ENCODE assay signal across 7 cellular contexts in the genomic region with DNA sequence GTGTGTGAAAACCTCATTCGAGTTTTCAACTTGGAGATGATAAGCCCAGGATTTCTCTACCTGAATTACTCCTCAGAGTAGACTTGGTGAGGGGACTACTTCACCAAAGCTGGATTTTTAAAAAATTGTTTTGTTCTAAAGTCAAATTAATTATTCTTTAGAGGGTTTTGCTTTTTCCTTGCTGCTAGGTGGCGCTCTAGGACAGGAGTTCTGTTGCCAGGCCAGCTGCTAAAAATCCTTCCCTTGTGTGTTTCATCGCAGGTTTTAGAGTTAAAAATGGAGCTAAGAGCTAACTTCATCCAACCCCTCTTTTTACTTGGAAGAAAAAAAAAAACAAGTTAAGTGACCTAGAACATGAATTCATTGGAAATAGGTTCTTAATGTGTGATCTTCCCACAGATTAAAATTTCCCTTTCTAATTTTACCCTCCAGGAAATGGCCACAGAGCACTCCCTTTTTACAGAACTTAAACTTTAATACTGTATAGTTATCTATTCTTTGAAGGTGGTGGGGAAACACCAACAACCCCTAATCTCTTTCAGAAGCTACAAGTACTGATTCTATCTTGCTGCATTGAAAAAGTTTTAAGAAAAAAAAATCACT.
DNase-seq lines count a peak whose midpoint lies in the region; ATAC-seq and TF ChIP-seq lines count a peak whose summit lies in the region.

No MANE protein-coding gene starts in this region.

- H3K9me3 ChIP-seq in iPS DF 6.9 (ENCODE audit: control insufficient read depth, insufficient read depth, low read length), result no peaks in the 10 kb centered on the region

- no peak for ATAC-seq in GM19324 (IDR thresholded peaks at IDR 0.05; ENCODE audit: low FRiP score, unreplicated experiment)

- TF ChIP-seq CTCF in GM12872 (IDR thresholded peaks at IDR 0.05; ENCODE audit: insufficient read depth, low read depth, low read length), result peak; percentile 71

- H3K27me3 ChIP-seq in iPS DF 6.9 (ENCODE audit: control insufficient read depth, insufficient read depth, low read length), result no peaks in the 10 kb centered on the region

- H3K4me3 ChIP-seq in iPS DF 6.9 (ENCODE audit: low read length), result no peak overlapping the region

- no CpG with 5 or more reads among the region's 3 CpGs for WGBS in iPS DF 6.9 (ENCODE audit: insufficient coverage, insufficient read length)

- no peaks in the 10 kb centered on the region for H3K4me1 ChIP-seq in iPS DF 6.9 (ENCODE audit: control insufficient read depth, insufficient read depth, low read length)

- peak; percentile 83 for DNase-seq in NAMALWA (ENCODE audit: low spot score)
- peak; percentile 81 for DNase-seq in SKM-1 (lab: John Stamatoyannopoulos, UW; ENCODE audit: unreplicated experiment)
- DNase-seq in amniotic stem cell (lab: John Stamatoyannopoulos, UW), result peak; percentile 20
- DNase-seq in iPS DF 6.9 (ENCODE audit: low read depth, low spot score), result peak; percentile 31
- peak; percentile 10 to 17 for DNase-seq in stimulated activated CD4-positive, alpha-beta T cell treated with anti-CD3 and anti-CD28 coated beads, Interleukin-1b, Interleukin-23, amount 100 ng/mL, for 1 hour (ENCODE audit: low read depth in 2 of 2)

- no peaks in the 10 kb centered on the region for H3K36me3 ChIP-seq in iPS DF 6.9 (ENCODE audit: control insufficient read depth, insufficient read depth, low read length)

- no peak overlapping the region for H3K27ac ChIP-seq in iPS DF 6.9 (ENCODE audit: low read length)

Comparison
In these comparisons a context has a peak if more than half of its experiments do, and no peak if none do; other contexts are left out.
1. DNase-seq: peak in every context shown above with its lines; median percentile 83 in NAMALWA; 81 in SKM-1; 31 in iPS DF 6.9; 20 in amniotic stem cell; 14 in stimulated activated CD4-positive, alpha-beta T cell treated with anti-CD3 and anti-CD28 coated beads, Interleukin-1b, Interleukin-23, amount 100 ng/mL, for 1 hour.